8 cellular contexts compared by ENCODE assay signal in genomic region chr22:46054091-46054877, GRCh38.
A peak's percentile ranks its signal among the peaks of the same experiment; 100 is the strongest.
DNase-seq lines count a peak whose midpoint lies in the region; ATAC-seq and TF ChIP-seq lines count a peak whose summit lies in the region.

No MANE protein-coding gene starts in this region.

- H3K4me3 Mint-ChIP-seq in activated T-helper 1 cell treated with anti-CD3 and anti-CD28 coated beads, Interleukin-12 subunit alpha, Interleukin-12 subunit beta, Interleukin-2, Interleukin-4 antibody, amounts not matched to agents 30 ng/mL and 10 ng/mL and 1 ng/mL, durations not matched to agents 14 hours and 24 hours and 36 hours = peak overlapping the region; percentile 88
- H3K4me3 Mint-ChIP-seq in nephron (peak overlapping the region; percentile 31 to 86 (median 44)), glutamatergic neuron (ENCODE audit: unreplicated experiment) (no peak overlapping the region)

- H3K9me3 ChIP-seq in Karpas-422 (ENCODE audit: low read length) = no peaks in the 10 kb centered on the region

- no peaks in the 10 kb centered on the region for H3K27me3 Mint-ChIP-seq in activated T-helper 1 cell treated with anti-CD3 and anti-CD28 coated beads, Interleukin-12 subunit alpha, Interleukin-12 subunit beta, Interleukin-2, Interleukin-4 antibody, amounts not matched to agents 30 ng/mL and 10 ng/mL and 1 ng/mL, durations not matched to agents 14 hours and 24 hours and 36 hours (ENCODE audit: insufficient read depth)
- no peaks in the 10 kb centered on the region for H3K27me3 Mint-ChIP-seq in nephron (ENCODE audit: low read depth)
- no peaks in the 10 kb centered on the region for H3K27me3 Mint-ChIP-seq in glutamatergic neuron (ENCODE audit: unreplicated experiment)

- no peak for ATAC-seq in GM21825 (IDR thresholded peaks at IDR 0.05; ENCODE audit: unreplicated experiment)

- peaks cover 51% of the 10 kb centered on the region for H3K4me1 Mint-ChIP-seq in activated T-helper 1 cell treated with anti-CD3 and anti-CD28 coated beads, Interleukin-12 subunit alpha, Interleukin-12 subunit beta, Interleukin-2, Interleukin-4 antibody, amounts not matched to agents 30 ng/mL and 10 ng/mL and 1 ng/mL, durations not matched to agents 14 hours and 24 hours and 36 hours (ENCODE audit: low read depth)
- H3K4me1 Mint-ChIP-seq in nephron = peaks cover 46% of the 10 kb centered on the region
- no peaks in the 10 kb centered on the region for H3K4me1 Mint-ChIP-seq in glutamatergic neuron (ENCODE audit: low read depth, unreplicated experiment)

- H3K27ac Mint-ChIP-seq in activated T-helper 1 cell treated with anti-CD3 and anti-CD28 coated beads, Interleukin-12 subunit alpha, Interleukin-12 subunit beta, Interleukin-2, Interleukin-4 antibody, amounts not matched to agents 30 ng/mL and 10 ng/mL and 1 ng/mL, durations not matched to agents 14 hours and 24 hours and 36 hours = peak overlapping the region; percentile 97
- H3K27ac Mint-ChIP-seq in nephron = peak overlapping the region; percentile 85 to 99 (median 88)
- no peak overlapping the region for H3K27ac Mint-ChIP-seq in glutamatergic neuron (ENCODE audit: unreplicated experiment)

- DNase-seq in EH (ENCODE audit: low read depth) (peak; percentile 89), Karpas-422 (peak; percentile 89), fibroblast of peridontal ligament (ENCODE audit: extremely low read depth) (peak; percentile 81), glutamatergic neuron (no peak), NK-92 (lab: John Stamatoyannopoulos, UW; ENCODE audit: unreplicated experiment) (no peak)
- DNase-seq in activated T-helper 1 cell treated with anti-CD3 and anti-CD28 coated beads, Interleukin-12 subunit alpha, Interleukin-12 subunit beta, Interleukin-2, Interleukin-4 antibody, amounts not matched to agents 30 ng/mL and 10 ng/mL and 1 ng/mL, durations not matched to agents 14 hours and 24 hours and 36 hours (ENCODE audit: low spot score) = no peak

- peak overlapping the region; percentile 99 for H3K4me2 ChIP-seq in Karpas-422 (ENCODE audit: low read depth, low read length, poor library complexity, severe bottlenecking)

- H3K79me2 ChIP-seq in Karpas-422 (ENCODE audit: low read length) = peaks cover 16% of the 10 kb centered on the region

- intact Hi-C loops in activated T-helper 1 cell treated with anti-CD3 and anti-CD28 coated beads, Interleukin-12 subunit alpha, Interleukin-12 subunit beta, Interleukin-2, Interleukin-4 antibody, amounts not matched to agents 30 ng/mL and 10 ng/mL and 1 ng/mL, durations not matched to agents 14 hours and 24 hours and 36 hours (cut with micrococcal nuclease) = loop anchor here (2.0 kb wide), 1 partner anchor 15 kb away; no protein-coding TSS in a partner anchor

- peak overlapping the region; percentile 98 for H3K9ac ChIP-seq in Karpas-422 (ENCODE audit: low read length)

- peak overlapping the region; percentile 97 for H3K27ac ChIP-seq in Karpas-422 (ENCODE audit: low read length)

- H3K4me3 ChIP-seq in Karpas-422 (ENCODE audit: low read length) = peak overlapping the region; percentile 89

- no peaks in the 10 kb centered on the region for H3K9me3 Mint-ChIP-seq in activated T-helper 1 cell treated with anti-CD3 and anti-CD28 coated beads, Interleukin-12 subunit alpha, Interleukin-12 subunit beta, Interleukin-2, Interleukin-4 antibody, amounts not matched to agents 30 ng/mL and 10 ng/mL and 1 ng/mL, durations not matched to agents 14 hours and 24 hours and 36 hours
- H3K9me3 Mint-ChIP-seq in nephron (no peaks in the 10 kb centered on the region), glutamatergic neuron (ENCODE audit: unreplicated experiment) (no peaks in the 10 kb centered on the region)

- 0 out of 2 replicates have a peak overlapping the region, but pooled peaks have one; percentile 25 for H2AFZ ChIP-seq in Karpas-422 (ENCODE audit: low read length)

- no peaks in the 10 kb centered on the region for H4K20me1 ChIP-seq in Karpas-422 (ENCODE audit: insufficient read depth, low read depth, low read length)

- H3K36me3 ChIP-seq in Karpas-422 (ENCODE audit: insufficient read depth, low read length) = no peaks in the 10 kb centered on the region

- H3K27me3 ChIP-seq in Karpas-422 (ENCODE audit: low read length) = no peaks in the 10 kb centered on the region

- peaks cover 67% of the 10 kb centered on the region for H3K4me1 ChIP-seq in Karpas-422 (ENCODE audit: low read length)

- H3K36me3 Mint-ChIP-seq in activated T-helper 1 cell treated with anti-CD3 and anti-CD28 coated beads, Interleukin-12 subunit alpha, Interleukin-12 subunit beta, Interleukin-2, Interleukin-4 antibody, amounts not matched to agents 30 ng/mL and 10 ng/mL and 1 ng/mL, durations not matched to agents 14 hours and 24 hours and 36 hours (ENCODE audit: low read depth) = no peaks in the 10 kb centered on the region
- no peaks in the 10 kb centered on the region for H3K36me3 Mint-ChIP-seq in nephron (ENCODE audit: low read depth)
- no peaks in the 10 kb centered on the region for H3K36me3 Mint-ChIP-seq in glutamatergic neuron (ENCODE audit: unreplicated experiment)

- H3K9me2 ChIP-seq in Karpas-422 (replicated peaks; ENCODE audit: insufficient read depth, low read length) = no peaks in the 10 kb centered on the region

- TF ChIP-seq CTCF in nephron (IDR thresholded peaks at IDR 0.05; ENCODE audit: unreplicated experiment in 3 of 3) (no peak), glutamatergic neuron (IDR thresholded peaks at IDR 0.05; ENCODE audit: partially characterized antibody, unreplicated experiment) (no peak)

Comparison
In these comparisons a context has a peak if more than half of its experiments do, and no peak if none do; other contexts are left out.
1. DNase-seq: peak in EH (single experiment), Karpas-422 (single experiment) and fibroblast of peridontal ligament (single experiment); none in activated T-helper 1 cell treated with anti-CD3 and anti-CD28 coated beads, Interleukin-12 subunit alpha, Interleukin-12 subunit beta, Interleukin-2, Interleukin-4 antibody, amounts not matched to agents 30 ng/mL and 10 ng/mL and 1 ng/mL, durations not matched to agents 14 hours and 24 hours and 36 hours (single experiment), glutamatergic neuron (single experiment) and NK-92 (single experiment).